Comparison of ENCODE assay signal across 1 cellular context in the genomic region with DNA sequence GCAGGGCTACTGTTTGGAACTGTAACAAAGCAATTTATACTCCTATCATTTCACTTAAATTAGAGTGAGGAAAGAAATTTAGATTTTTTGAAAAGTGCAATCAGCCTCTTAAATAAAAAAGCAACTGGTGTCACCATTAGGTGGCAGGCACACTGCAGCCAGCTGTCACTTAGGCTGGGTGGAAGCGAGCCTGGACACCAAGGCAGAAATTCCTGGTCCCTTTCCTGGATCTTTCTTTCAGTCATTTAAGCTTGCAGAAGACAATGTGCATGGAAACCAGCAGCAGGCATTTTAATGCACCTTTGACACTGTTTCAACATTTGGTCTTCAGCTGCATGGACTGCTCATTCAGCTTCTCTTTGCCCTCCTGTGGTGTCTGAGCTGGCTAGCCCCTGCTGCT.
TF ChIP-seq lines count a peak whose summit lies in the region.

No MANE protein-coding gene starts in this region.

TF ChIP-seq in H1, 55 proteins besides CTCF, POLR2A, EP300 and RAD21 (continued from another document):
- TF ChIP-seq NRF1 (IDR thresholded peaks at IDR 0.05; ENCODE audit: low read depth, low read length) (no peak), RFX5 (IDR thresholded peaks at IDR 0.05; ENCODE audit: borderline replicate concordance, low read depth, low read length) (no peak), CHD2 (IDR thresholded peaks at IDR 0.05; ENCODE audit: low read length) (no peak), GTF2F1 (IDR thresholded peaks at IDR 0.05; ENCODE audit: borderline replicate concordance, low read depth, low read length) (no peak), JUN (IDR thresholded peaks at IDR 0.05; ENCODE audit: low read depth, low read length) (no peak), SP1 (IDR thresholded peaks at IDR 0.05; ENCODE audit: low read depth, low read length) (no peak), YY1 (IDR thresholded peaks at IDR 0.05; ENCODE audit: low read depth, low read length) (no peak)
